ENCODE assay signal across 8 cellular contexts in genomic region chr12:92928431-92928961, GRCh38. TPM values are rescaled to one million over a fixed set of nuclear protein-coding genes. Genes with fewer than 3 reads are reported as not detected.
A peak's percentile ranks its signal among the peaks of the same experiment; 100 is the strongest.
DNase-seq lines count a peak whose midpoint lies in the region; ATAC-seq and TF ChIP-seq lines count a peak whose summit lies in the region.

No MANE protein-coding gene starts in this region.

- H4K20me1 ChIP-seq in GM23338 (replicated peaks; ENCODE audit: insufficient read depth) = no peaks in the 10 kb centered on the region

- peak overlapping the region; percentile 83 for H3K4me3 Mint-ChIP-seq in GM23338
- H3K4me3 Mint-ChIP-seq in activated T-cell treated with anti-CD3 and anti-CD28 coated beads, Interleukin-2, amount 50 U/mL, for 72 hours = peak overlapping the region; percentile 90 to 99

- H3K27ac Mint-ChIP-seq in GM23338 = no peak overlapping the region
- H3K27ac Mint-ChIP-seq in activated T-cell treated with anti-CD3 and anti-CD28 coated beads, Interleukin-2, amount 50 U/mL, for 72 hours = peak overlapping the region; percentile 99

- H3K79me2 ChIP-seq in GM23338 (replicated peaks; ENCODE audit: insufficient read depth) = peaks cover 39% of the 10 kb centered on the region

- no peaks in the 10 kb centered on the region for H3K9me2 ChIP-seq in GM23338 (ENCODE audit: insufficient read depth)

- H3K36me3 ChIP-seq in GM23338 (ENCODE audit: insufficient read depth) (no peaks in the 10 kb centered on the region), neutrophil (no peaks in the 10 kb centered on the region)

- H3K27me3 Mint-ChIP-seq in GM23338 (ENCODE audit: insufficient read depth, low read depth, poor library complexity) = peaks cover 6% of the 10 kb centered on the region
- no peaks in the 10 kb centered on the region for H3K27me3 Mint-ChIP-seq in activated T-cell treated with anti-CD3 and anti-CD28 coated beads, Interleukin-2, amount 50 U/mL, for 72 hours (ENCODE audit: low read depth)

- H3K4me1 ChIP-seq in GM23338 (ENCODE audit: insufficient read depth) (peaks cover 33% of the 10 kb centered on the region), neutrophil (ENCODE audit: control insufficient read depth in 1 of 2, insufficient read depth in 1 of 2, low read depth in 1 of 2, low read length in 1 of 2) (peaks cover 24 to 30% of the 10 kb centered on the region in 2 experiments)

- no peaks in the 10 kb centered on the region for H3K9me3 ChIP-seq in neutrophil

- H3K27me3 ChIP-seq in GM23338 (ENCODE audit: insufficient read depth) (peaks cover 6% of the 10 kb centered on the region; the same call in 1 of the 2 replicates), neutrophil (no peaks in the 10 kb centered on the region)

- peak overlapping the region; percentile 82 for H3K4me2 ChIP-seq in GM23338

- H2AFZ ChIP-seq in GM23338 = no peak overlapping the region

- H3K4me3 ChIP-seq in GM23338 = peak overlapping the region; percentile 66
- peak overlapping the region; percentile 84 for H3K4me3 ChIP-seq in fibroblast of villous mesenchyme (ENCODE audit: low read depth, low read length)
- H3K4me3 ChIP-seq in neutrophil (ENCODE audit: low read depth in 1 of 2, low read length in 1 of 2) = peak overlapping the region; percentile 92 to 95

- DNase-seq in COLO668 (lab: John Stamatoyannopoulos, UW; ENCODE audit: unreplicated experiment) (peak; percentile 83), GM23338 (ENCODE audit: low spot score) (no peak), NCI-H146 treated with DMSO at 0.1 percent for 48 hours (lab: John Stamatoyannopoulos, UW; ENCODE audit: unreplicated experiment) (peak; percentile 31), fibroblast of villous mesenchyme (ENCODE audit: low read depth) (no peak), substantia nigra (lab: John Stamatoyannopoulos, UW) (peak in 30 of 49 donors; percentile 13 to 74 (median 48))
- peak; percentile 70 to 82 for DNase-seq in activated T-cell treated with anti-CD3 and anti-CD28 coated beads, Interleukin-2, amount 50 U/mL, for 72 hours

- no peaks in the 10 kb centered on the region for H3K9me3 Mint-ChIP-seq in GM23338
- H3K9me3 Mint-ChIP-seq in activated T-cell treated with anti-CD3 and anti-CD28 coated beads, Interleukin-2, amount 50 U/mL, for 72 hours = no peaks in the 10 kb centered on the region

- peaks cover 40% of the 10 kb centered on the region for H3K4me1 Mint-ChIP-seq in GM23338
- peaks cover 54% of the 10 kb centered on the region for H3K4me1 Mint-ChIP-seq in activated T-cell treated with anti-CD3 and anti-CD28 coated beads, Interleukin-2, amount 50 U/mL, for 72 hours (ENCODE audit: low read depth)

- H3K27ac ChIP-seq in GM23338 (ENCODE audit: low read depth) (0 out of 2 replicates have a peak overlapping the region, but pooled peaks have one; percentile 74), neutrophil (peak overlapping the region; percentile 94), substantia nigra (ENCODE audit: low read depth, low read length, poor library complexity, severe bottlenecking) (peak overlapping the region; percentile 92)

- H3F3A ChIP-seq in GM23338 (replicated peaks; ENCODE audit: low read depth) = peaks cover 4% of the 10 kb centered on the region; the same call in 1 of the 2 replicates

- H3K36me3 Mint-ChIP-seq in GM23338 (ENCODE audit: low read depth) = peaks cover 1% of the 10 kb centered on the region; the same call in 1 of the 3 replicates
- H3K36me3 Mint-ChIP-seq in activated T-cell treated with anti-CD3 and anti-CD28 coated beads, Interleukin-2, amount 50 U/mL, for 72 hours (ENCODE audit: insufficient read depth in 2 of 2) = peaks cover 1 to 2% of the 10 kb centered on the region in 2 donors

- ATAC-seq in GM23338 = no peak
- ATAC-seq in activated T-cell treated with anti-CD3 and anti-CD28 coated beads, Interleukin-2, amount 50 U/mL, for 72 hours (replicated peaks in 1 of 2) = peak; percentile 46 to 57
- no peak for ATAC-seq in HG02610 (IDR thresholded peaks at IDR 0.05; ENCODE audit: unreplicated experiment)

- no peak for TF ChIP-seq CTCF in GM23338 (conservative IDR thresholded peaks at IDR 0.05; ENCODE audit: low read depth in 2 of 2)
- TF ChIP-seq CTCF in fibroblast of villous mesenchyme (IDR thresholded peaks at IDR 0.05; ENCODE audit: insufficient read depth, low read depth, low read length) = no peak
- no peak for TF ChIP-seq CTCF in neutrophil (IDR thresholded peaks at IDR 0.05)

TF ChIP-seq in GM23338, 12 proteins besides CTCF, POLR2A, EP300 and RAD21 (continues in another document):
- TF ChIP-seq EZH2 (IDR thresholded peaks at IDR 0.05; ENCODE audit: low read depth, unreplicated experiment) (no peak), JUNB (IDR thresholded peaks at IDR 0.05; ENCODE audit: unreplicated experiment) (no peak), CREB1 (CRISPR knock-in tag; IDR thresholded peaks at IDR 0.05; ENCODE audit: low read depth) (no peak), REST (IDR thresholded peaks at IDR 0.05; ENCODE audit: unreplicated experiment) (no peak), STAT1 (IDR thresholded peaks at IDR 0.05; ENCODE audit: unreplicated experiment) (no peak)

RNA-seq across cellular contexts. Expression of gene EEA1, which starts 0.6 kb away (rescaled TPM):
- 10.0 and 12.5 TPM in 2 replicates for total RNA-seq in GM23338 (2014; rRNA removed; shearing (Covaris generic))
- polyA plus RNA-seq in GM23338 (2016; fragmentation: Nextera tagmentation; extraction: Ambion mirVana) = 25.8 and 41.1 TPM in 2 replicates
- total RNA-seq in activated T-cell treated with anti-CD3 and anti-CD28 coated beads, Interleukin-2, amount 50 U/mL, for 72 hours = 10 to 100 TPM; 17.6 to 20.1 TPM
- 18.7 and 25.0 TPM in 2 replicates for total RNA-seq in fibroblast of villous mesenchyme

Comparison
In these comparisons a context has a peak if more than half of its experiments do, and no peak if none do; other contexts are left out.
1. DNase-seq: peak in COLO668 (single experiment), NCI-H146 treated with DMSO at 0.1 percent for 48 hours (single experiment), activated T-cell treated with anti-CD3 and anti-CD28 coated beads, Interleukin-2, amount 50 U/mL, for 72 hours (2 of 2) and substantia nigra (30 of 49); none in GM23338 (single experiment) and fibroblast of villous mesenchyme (single experiment).
2. ATAC-seq: peak in activated T-cell treated with anti-CD3 and anti-CD28 coated beads, Interleukin-2, amount 50 U/mL, for 72 hours (2 of 2); none in GM23338 (single experiment) and HG02610 (single experiment).
3. Peak in every context shown above with its lines, with median percentiles within 50 percentile points of each other: H3K27ac ChIP-seq and H3K4me3 ChIP-seq.